In the genomic region with DNA sequence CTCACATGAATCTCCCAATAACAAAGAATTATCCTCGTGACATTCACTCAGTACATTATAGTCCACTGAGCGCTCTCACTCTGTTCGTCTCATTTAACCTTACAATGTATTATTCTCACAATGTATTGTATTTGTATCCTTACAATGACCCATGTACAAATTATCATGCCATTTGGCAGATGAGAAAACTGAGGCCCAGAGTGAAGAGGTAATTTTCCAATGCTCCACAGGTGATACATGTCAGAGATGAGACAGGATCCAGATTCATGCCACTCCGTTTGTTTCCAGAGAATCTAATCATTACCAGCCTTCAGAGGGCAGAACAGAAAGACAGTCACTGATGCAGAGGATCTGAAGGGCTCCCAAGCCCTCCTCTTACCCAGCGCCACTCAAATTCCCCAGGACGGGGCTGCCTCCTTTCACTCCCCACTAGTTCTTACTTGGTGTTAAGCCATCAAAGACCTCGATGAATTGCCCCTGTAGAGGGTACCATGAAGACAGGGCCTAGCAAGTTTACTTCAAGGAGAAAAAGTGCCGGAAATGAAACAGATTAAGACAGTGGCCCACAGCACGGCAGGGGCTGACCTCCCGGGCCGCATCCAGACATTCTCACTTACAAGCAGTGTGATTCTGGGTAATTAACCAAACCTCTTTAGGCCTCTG, we compare ENCODE assay signal across 32 cellular contexts.
"Had no signal": no experiment of that assay in that cellular context is flagged by ENCODE, and none has a peak within 500 bp of the region (broad histone marks: within the 10 kb centered on the region; RNA-seq: fewer than 3 reads in every experiment).

No MANE protein-coding gene starts in this region.

- H3K4me1 ChIP-seq: ascending aorta, colonic mucosa, pancreas, psoas muscle had no signal

- FAIRE-seq: pancreas, urothelium cell line had no signal

- H3K27ac ChIP-seq: ascending aorta, cardiac muscle cell, colonic mucosa, dorsolateral prefrontal cortex, lower lobe of right lung, neutrophil, pancreas, psoas muscle had no signal

- H3K27me3 ChIP-seq: ascending aorta, cardiac muscle cell, colonic mucosa, dorsolateral prefrontal cortex, neutrophil, pancreas, transverse colon had no signal

- H3K9me3 Mint-ChIP-seq: activated CD4-positive, alpha-beta memory T cell treated with anti-CD3 and anti-CD28 coated beads for 36 hours; activated CD4-positive, alpha-beta T cell treated with anti-CD3 and anti-CD28 coated beads, Interleukin-2, amount 10 ng/mL, durations not matched to agents 24 days and 14 days; activated naive CD4-positive, alpha-beta T cell treated with anti-CD3 and anti-CD28 coated beads for 36 hours; activated naive CD8-positive, alpha-beta T cell treated with anti-CD3 and anti-CD28 coated beads, Interleukin-2, amount 10 ng/mL, durations not matched to agents 7 days and 5 days; activated T-helper 1 cell treated with anti-CD3 and anti-CD28 coated beads, Interleukin-12 subunit alpha, Interleukin-12 subunit beta, Interleukin-2, Interleukin-4 antibody, amounts not matched to agents 30 ng/mL and 10 ng/mL and 1 ng/mL, durations not matched to agents 14 hours and 24 hours and 36 hours; nephron had no signal

- DNase-seq: activated CD4-positive, alpha-beta memory T cell treated with anti-CD3 and anti-CD28 coated beads for 36 hours; activated CD4-positive, alpha-beta T cell treated with anti-CD3 and anti-CD28 coated beads, Interleukin-2, amount 10 ng/mL, durations not matched to agents 24 days and 14 days; activated CD4-positive, CD25-positive, alpha-beta regulatory T cell treated with anti-CD3 and anti-CD28 coated beads, Interleukin-2, amount 50 U/mL, for 72 hours; activated CD8-positive, alpha-beta memory T cell treated with anti-CD3 and anti-CD28 coated beads, Interleukin-2, amount 50 U/mL, for 4 hours; activated effector memory CD4-positive, alpha-beta T cell treated with anti-CD3 and anti-CD28 coated beads, Interleukin-2, amount 50 U/mL, for 16 hours; activated naive CD4-positive, alpha-beta T cell treated with anti-CD3 and anti-CD28 coated beads for 36 hours; activated naive CD8-positive, alpha-beta T cell treated with anti-CD3 and anti-CD28 coated beads, Interleukin-2, amount 10 ng/mL, durations not matched to agents 7 days and 5 days; activated T-cell treated with anti-CD3 and anti-CD28 coated beads, Interleukin-2, amount 50 U/mL, for 1 hour; cerebellar nuclear complex; colonic mucosa; dorsolateral prefrontal cortex; effector memory CD4-positive, alpha-beta T cell; head of caudate nucleus; hippocampal formation; immature natural killer cell; lower lobe of right lung; mucosa of descending colon; pancreas; psoas muscle; stimulated activated CD4-positive, alpha-beta T cell treated with anti-CD3 and anti-CD28 coated beads, Interleukin-15, amount 100 ng/mL, for 24 hours; stimulated activated CD4-positive, alpha-beta T cell treated with anti-CD3 and anti-CD28 coated beads, Interleukin-2, amount 100 ng/mL, for 24 hours; stimulated activated naive CD4-positive, alpha-beta T cell; T-helper 17 cell; transverse colon had no signal

- H3K4me2 ChIP-seq: smooth muscle cell had no signal

- H3K4me3 Mint-ChIP-seq: activated CD4-positive, alpha-beta memory T cell treated with anti-CD3 and anti-CD28 coated beads for 36 hours; activated CD4-positive, alpha-beta T cell treated with anti-CD3 and anti-CD28 coated beads, Interleukin-2, amount 10 ng/mL, durations not matched to agents 24 days and 14 days; activated naive CD4-positive, alpha-beta T cell treated with anti-CD3 and anti-CD28 coated beads for 36 hours; activated naive CD8-positive, alpha-beta T cell treated with anti-CD3 and anti-CD28 coated beads, Interleukin-2, amount 10 ng/mL, durations not matched to agents 7 days and 5 days; activated T-helper 1 cell treated with anti-CD3 and anti-CD28 coated beads, Interleukin-12 subunit alpha, Interleukin-12 subunit beta, Interleukin-2, Interleukin-4 antibody, amounts not matched to agents 30 ng/mL and 10 ng/mL and 1 ng/mL, durations not matched to agents 14 hours and 24 hours and 36 hours; immature natural killer cell; nephron; T-helper 17 cell had no signal

- H3K36me3 ChIP-seq: ascending aorta, cardiac muscle cell, colonic mucosa, lower lobe of right lung, neutrophil, pancreas, transverse colon had no signal

- H3K27ac Mint-ChIP-seq: activated CD4-positive, alpha-beta memory T cell treated with anti-CD3 and anti-CD28 coated beads for 36 hours; activated CD4-positive, alpha-beta T cell treated with anti-CD3 and anti-CD28 coated beads, Interleukin-2, amount 10 ng/mL, durations not matched to agents 24 days and 14 days; activated naive CD4-positive, alpha-beta T cell treated with anti-CD3 and anti-CD28 coated beads for 36 hours; activated naive CD8-positive, alpha-beta T cell treated with anti-CD3 and anti-CD28 coated beads, Interleukin-2, amount 10 ng/mL, durations not matched to agents 7 days and 5 days; activated T-helper 1 cell treated with anti-CD3 and anti-CD28 coated beads, Interleukin-12 subunit alpha, Interleukin-12 subunit beta, Interleukin-2, Interleukin-4 antibody, amounts not matched to agents 30 ng/mL and 10 ng/mL and 1 ng/mL, durations not matched to agents 14 hours and 24 hours and 36 hours; immature natural killer cell; T-helper 17 cell had no signal

- H3K9me3 ChIP-seq: ascending aorta, colonic mucosa, lower lobe of right lung, mucosa of descending colon, neutrophil, pancreas, psoas muscle, transverse colon had no signal

- H3K4me3 ChIP-seq: ascending aorta, cardiac muscle cell, colonic mucosa, dorsolateral prefrontal cortex, lower lobe of right lung, mucosa of descending colon, pancreas, psoas muscle, smooth muscle cell, transverse colon had no signal

- H3K36me3 Mint-ChIP-seq: activated CD4-positive, alpha-beta memory T cell treated with anti-CD3 and anti-CD28 coated beads for 36 hours; activated naive CD8-positive, alpha-beta T cell treated with anti-CD3 and anti-CD28 coated beads, Interleukin-2, amount 10 ng/mL, durations not matched to agents 7 days and 5 days; brain; immature natural killer cell had no signal
